ENCODE assay signal across 10 cellular contexts in genomic region chr11:3119141-3119821, GRCh38.
"Had no signal": no experiment of that assay in that cellular context is flagged by ENCODE, and none has a peak within 500 bp of the region (broad histone marks: within the 10 kb centered on the region; RNA-seq: fewer than 3 reads in every experiment).

No MANE protein-coding gene starts in this region.

- H3K27ac ChIP-seq: ascending aorta, foreskin keratinocyte, neutrophil had no signal

- ATAC-seq: activated T-cell treated with anti-CD3 and anti-CD28 coated beads, Interleukin-2, amount 50 U/mL, for 4 hours; foreskin keratinocyte had no signal

- DNase-seq: activated gamma-delta T cell treated with Interleukin-2 at 50 U/mL for 16 hours; activated T-cell treated with anti-CD3 and anti-CD28 coated beads, Interleukin-2, amount 50 U/mL, for 4 hours; foreskin keratinocyte; naive B cell; SHP77 treated with DMSO at 0.1 percent for 48 hours; trophoblast cell had no signal

- H3K4me1 Mint-ChIP-seq: naive B cell had no signal

- H3K27ac Mint-ChIP-seq: naive B cell; T-helper 1 cell treated with Interleukin-12 subunit alpha and Interleukin-12 subunit beta and Interleukin-4 antibody, amounts not matched to agents 30 μg/mL and 1 μg/mL, for 36 hours had no signal

- H3K27me3 ChIP-seq: ascending aorta, foreskin keratinocyte, neutrophil had no signal

- H3K4me3 Mint-ChIP-seq: activated T-cell treated with anti-CD3 and anti-CD28 coated beads, Interleukin-2, amount 50 U/mL, for 4 hours; naive B cell; T-helper 1 cell treated with Interleukin-12 subunit alpha and Interleukin-12 subunit beta and Interleukin-4 antibody, amounts not matched to agents 30 μg/mL and 1 μg/mL, for 36 hours had no signal

- H3K9me3 ChIP-seq: ascending aorta had no signal

- H3K27me3 Mint-ChIP-seq: naive B cell had no signal

- H3K4me3 ChIP-seq: ascending aorta, lung had no signal
